Comparison of ENCODE assay signal across 20 cellular contexts in the genomic region with DNA sequence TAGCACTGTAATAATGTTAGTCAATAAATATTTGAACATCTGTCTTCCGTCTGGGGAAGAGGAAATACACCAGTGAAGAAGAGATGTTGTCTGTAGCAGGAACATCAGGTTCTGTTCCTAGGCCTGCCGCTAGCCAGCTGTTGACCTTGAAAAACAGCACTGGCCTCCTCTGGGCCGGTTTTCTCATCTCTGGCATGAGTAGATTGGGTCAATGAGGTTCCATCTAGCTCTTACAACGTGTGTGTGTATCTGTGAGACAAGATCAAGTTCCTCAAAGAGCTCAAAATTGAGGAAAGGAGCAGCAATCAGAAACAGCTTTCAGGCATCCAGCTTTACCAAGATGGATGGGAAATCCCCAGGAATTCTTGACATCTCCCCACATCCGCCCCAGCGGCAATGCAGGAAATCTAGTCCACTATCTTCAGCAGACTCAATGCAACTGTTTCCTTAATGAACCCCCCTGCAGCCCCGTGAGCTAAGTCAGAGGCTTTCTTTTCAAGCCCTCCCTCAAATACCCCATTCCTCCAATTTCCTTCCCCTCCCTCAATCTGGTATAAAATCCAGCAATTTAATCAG. TPM values are rescaled to one million over a fixed set of nuclear protein-coding genes. Genes with fewer than 3 reads are reported as not detected.
DNase-seq lines count a peak whose midpoint lies in the region; ATAC-seq and TF ChIP-seq lines count a peak whose summit lies in the region.
"Had no signal": no experiment of that assay in that cellular context is flagged by ENCODE, and none has a peak within 500 bp of the region (broad histone marks: within the 10 kb centered on the region; RNA-seq: fewer than 3 reads in every experiment).

No MANE protein-coding gene starts in this region.

- no peaks in the 10 kb centered on the region for H3K9me2 ChIP-seq in Loucy (replicated peaks; ENCODE audit: low read depth, low read length)

- H3K79me2 ChIP-seq in Loucy (ENCODE audit: insufficient read depth, low read length) = peaks cover 97% of the 10 kb centered on the region

- ATAC-seq in heart right ventricle (peak in 3 of 8 donors; percentile 1 to 47 (median 4)), Right ventricle myocardium superior (ENCODE audit: poor library complexity) (no peak), psoas muscle (no peak), GM21825 (IDR thresholded peaks at IDR 0.05; ENCODE audit: unreplicated experiment) (no peak)

- H4K20me1 ChIP-seq in Loucy (ENCODE audit: insufficient read depth, low read length, poor library complexity, severe bottlenecking) = peaks cover 88% of the 10 kb centered on the region

- H3K4me1 ChIP-seq in heart right ventricle = peaks cover 3 to 83% (median 55%) of the 10 kb centered on the region in 9 donors
- H3K4me1 ChIP-seq in Loucy (ENCODE audit: insufficient read depth, low read length, poor library complexity, severe bottlenecking) = peaks cover 70% of the 10 kb centered on the region
- peaks cover 3% of the 10 kb centered on the region for H3K4me1 ChIP-seq in psoas muscle

- H3K9me3 ChIP-seq in heart right ventricle (no peaks in the 10 kb centered on the region), Loucy (ENCODE audit: insufficient read depth, low read depth, low read length) (no peaks in the 10 kb centered on the region), psoas muscle (no peaks in the 10 kb centered on the region)
- H3K9me3 ChIP-seq: adrenal gland, tibial artery had no signal

- DNase-seq in heart right ventricle (no peak), Right ventricle myocardium superior (no peak), dorsolateral prefrontal cortex (no peak), psoas muscle (no peak)
- no peak for DNase-seq in activated CD4-positive, CD25-positive, alpha-beta regulatory T cell treated with anti-CD3 and anti-CD28 coated beads, Interleukin-2, amount 50 U/mL, for 72 hours
- no peak for DNase-seq in stimulated activated CD4-positive, alpha-beta T cell treated with anti-CD3 and anti-CD28 coated beads, Interleukin-2, amount 100 ng/mL, for 24 hours
- DNase-seq: activated CD4-positive, alpha-beta T cell treated with anti-CD3 and anti-CD28 coated beads, Interleukin-2, amount 50 U/mL, for 1 hour; activated gamma-delta T cell treated with Interleukin-2 at 50 U/mL for 16 hours; adrenal gland; CD4-positive, CD25-positive, alpha-beta regulatory T cell; DMS53; NCI-H1417; NCI-H510A treated with DMSO at 0.1 percent for 48 hours; nephron progenitor cell; small intestine; stimulated activated CD4-positive, alpha-beta T cell treated with anti-CD3 and anti-CD28 coated beads, Interleukin-4, amount 100 ng/mL, for 1 hour; T-helper 1 cell; tibial artery had no signal

- H3K27me3 ChIP-seq in heart right ventricle (peaks cover 0 to 72% (median 51%) of the 10 kb centered on the region in 7 donors), Loucy (ENCODE audit: insufficient read depth, low read length, poor library complexity, severe bottlenecking) (no peaks in the 10 kb centered on the region), dorsolateral prefrontal cortex (peaks cover 10 to 91% (median 65%) of the 10 kb centered on the region in 45 donors), psoas muscle (ENCODE audit: insufficient read depth in 3 of 3, low read length in 2 of 3) (peaks cover 0 to 38% (median 2%) of the 10 kb centered on the region in 3 donors)

- H3K9ac ChIP-seq in Loucy (ENCODE audit: low read depth, low read length, poor library complexity, severe bottlenecking) = peak overlapping the region; percentile 88

- H3K4me3 ChIP-seq in heart right ventricle = peak overlapping the region in 9 of 10 donors; percentile 12 to 85 (median 68)
- H3K4me3 ChIP-seq in Loucy (ENCODE audit: low read length, poor library complexity, severe bottlenecking) = peak overlapping the region; percentile 86
- H3K4me3 ChIP-seq in dorsolateral prefrontal cortex = peak overlapping the region in 36 of 59 donors; percentile 1 to 68 (median 42)
- peak overlapping the region; percentile 44 for H3K4me3 ChIP-seq in psoas muscle
- H3K4me3 ChIP-seq: adrenal gland, tibial artery had no signal

- H3K36me3 ChIP-seq in heart right ventricle (peaks cover 0 to 21% (median 0%) of the 10 kb centered on the region in 9 donors), Loucy (ENCODE audit: insufficient read depth, low read length) (no peaks in the 10 kb centered on the region), psoas muscle (ENCODE audit: insufficient read depth in 1 of 2, low read depth in 1 of 2) (no peaks in the 10 kb centered on the region)
- H3K36me3 ChIP-seq: adrenal gland, tibial artery had no signal

- H3K27ac ChIP-seq in heart right ventricle (peak overlapping the region in 4 of 10 donors; percentile 19 to 94 (median 66)), dorsolateral prefrontal cortex (peak overlapping the region in 1 of 59 donors; percentile 16), psoas muscle (no peak overlapping the region)
- H3K27ac ChIP-seq: tibial artery had no signal

- TF ChIP-seq CTCF in heart right ventricle (IDR thresholded peaks at IDR 0.05) = no peak
- no peak for TF ChIP-seq CTCF in Loucy (conservative IDR thresholded peaks at IDR 0.05; ENCODE audit: low read length)
- TF ChIP-seq CTCF in dorsolateral prefrontal cortex (IDR thresholded peaks at IDR 0.05 in 54 of 56, conservative IDR thresholded peaks at IDR 0.05 in 2 of 56; ENCODE audit: low read depth in 1 of 56, partially characterized antibody in 56 of 56) = no peak
- no peak for TF ChIP-seq CTCF in psoas muscle (IDR thresholded peaks at IDR 0.05)

- H3F3A ChIP-seq in Loucy (ENCODE audit: low read depth) = no peaks in the 10 kb centered on the region

- WGBS in heart right ventricle, 2 donors = 51 to 65% methylated on average over 7 of the region's 7 CpGs
- WGBS in psoas muscle, 3 donors = 45 to 57% (median 47%) methylated on average over 7 of the region's 7 CpGs

- intact Hi-C loops in heart right ventricle (cut with DNase I) (loop anchor here in 8 of 10 donors (5.0 to 10.0 kb wide), 7 partner anchors 42 to 165 kb away; no protein-coding TSS in a partner anchor), Right ventricle myocardium superior (cut with DNase I) (no loop called here), dorsolateral prefrontal cortex (cut with DNase I) (loop anchor here in 1 of 2 donors (10.0 kb wide), 1 partner anchor 145 kb away; no protein-coding TSS in a partner anchor), psoas muscle (cut with DNase I) (no loop called here)

- no peak overlapping the region for H2AFZ ChIP-seq in Loucy (ENCODE audit: low read length)

- H3K4me2 ChIP-seq in Loucy (ENCODE audit: low read depth, low read length, poor library complexity, severe bottlenecking) = peak overlapping the region; percentile 97

RNA-seq across cellular contexts. Expression of gene FLT1, which starts 4.9 kb away (rescaled TPM):
- 10 to 100 TPM; 34.9 to 76.3 (median 47.2) TPM for total RNA-seq in heart right ventricle
- polyA plus RNA-seq in heart right ventricle = 10 to 100 TPM; 15.2 to 22.9 TPM
- total RNA-seq in Right ventricle myocardium superior = 42.0 TPM
- total RNA-seq in dorsolateral prefrontal cortex = 100 to 1,000 TPM in 2 of 120 experiments, 10 to 100 TPM in 118; 19.3 to 118 (median 47.2) TPM
- total RNA-seq in psoas muscle = 10 to 100 TPM; 15.6 to 38.6 (median 24.4) TPM
- polyA plus RNA-seq in psoas muscle = 10 to 100 TPM in 2 of 3 donors, 1 to 10 TPM in 1; 9.0 to 11.2 (median 10.7) TPM

Comparison
In these comparisons a context has a peak if more than half of its experiments do, and no peak if none do; other contexts are left out.
1. intact Hi-C loops: an anchor here in heart right ventricle (5.0 to 10.0 kb wide); none called in Right ventricle myocardium superior and psoas muscle.